1 cellular context compared by ENCODE assay signal in genomic region chr4:187006189-187006618, GRCh38.
TF ChIP-seq lines count a peak whose summit lies in the region.

No MANE protein-coding gene starts in this region.

TF ChIP-seq in SK-N-SH, 30 proteins besides CTCF, POLR2A, EP300 and RAD21:
- TF ChIP-seq, protein P1, sequence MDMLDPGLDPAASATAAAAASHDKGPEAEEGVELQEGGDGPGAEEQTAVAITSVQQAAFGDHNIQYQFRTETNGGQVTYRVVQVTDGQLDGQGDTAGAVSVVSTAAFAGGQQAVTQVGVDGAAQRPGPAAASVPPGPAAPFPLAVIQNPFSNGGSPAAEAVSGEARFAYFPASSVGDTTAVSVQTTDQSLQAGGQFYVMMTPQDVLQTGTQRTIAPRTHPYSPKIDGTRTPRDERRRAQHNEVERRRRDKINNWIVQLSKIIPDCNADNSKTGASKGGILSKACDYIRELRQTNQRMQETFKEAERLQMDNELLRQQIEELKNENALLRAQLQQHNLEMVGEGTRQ (IDR thresholded peaks at IDR 0.05; ENCODE audit: borderline replicate concordance, low read depth, low read length): no peak
- TF ChIP-seq MXI1 (IDR thresholded peaks at IDR 0.05; ENCODE audit: low read depth, low read length): no peak
- TF ChIP-seq, protein P2, sequence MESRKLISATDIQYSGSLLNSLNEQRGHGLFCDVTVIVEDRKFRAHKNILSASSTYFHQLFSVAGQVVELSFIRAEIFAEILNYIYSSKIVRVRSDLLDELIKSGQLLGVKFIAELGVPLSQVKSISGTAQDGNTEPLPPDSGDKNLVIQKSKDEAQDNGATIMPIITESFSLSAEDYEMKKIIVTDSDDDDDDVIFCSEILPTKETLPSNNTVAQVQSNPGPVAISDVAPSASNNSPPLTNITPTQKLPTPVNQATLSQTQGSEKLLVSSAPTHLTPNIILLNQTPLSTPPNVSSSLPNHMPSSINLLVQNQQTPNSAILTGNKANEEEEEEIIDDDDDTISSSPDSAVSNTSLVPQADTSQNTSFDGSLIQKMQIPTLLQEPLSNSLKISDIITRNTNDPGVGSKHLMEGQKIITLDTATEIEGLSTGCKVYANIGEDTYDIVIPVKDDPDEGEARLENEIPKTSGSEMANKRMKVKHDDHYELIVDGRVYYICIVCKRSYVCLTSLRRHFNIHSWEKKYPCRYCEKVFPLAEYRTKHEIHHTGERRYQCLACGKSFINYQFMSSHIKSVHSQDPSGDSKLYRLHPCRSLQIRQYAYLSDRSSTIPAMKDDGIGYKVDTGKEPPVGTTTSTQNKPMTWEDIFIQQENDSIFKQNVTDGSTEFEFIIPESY (IDR thresholded peaks at IDR 0.05; ENCODE audit: borderline replicate concordance, low read depth): no peak
